Comparison of ENCODE assay signal across 8 cellular contexts in the genomic region with DNA sequence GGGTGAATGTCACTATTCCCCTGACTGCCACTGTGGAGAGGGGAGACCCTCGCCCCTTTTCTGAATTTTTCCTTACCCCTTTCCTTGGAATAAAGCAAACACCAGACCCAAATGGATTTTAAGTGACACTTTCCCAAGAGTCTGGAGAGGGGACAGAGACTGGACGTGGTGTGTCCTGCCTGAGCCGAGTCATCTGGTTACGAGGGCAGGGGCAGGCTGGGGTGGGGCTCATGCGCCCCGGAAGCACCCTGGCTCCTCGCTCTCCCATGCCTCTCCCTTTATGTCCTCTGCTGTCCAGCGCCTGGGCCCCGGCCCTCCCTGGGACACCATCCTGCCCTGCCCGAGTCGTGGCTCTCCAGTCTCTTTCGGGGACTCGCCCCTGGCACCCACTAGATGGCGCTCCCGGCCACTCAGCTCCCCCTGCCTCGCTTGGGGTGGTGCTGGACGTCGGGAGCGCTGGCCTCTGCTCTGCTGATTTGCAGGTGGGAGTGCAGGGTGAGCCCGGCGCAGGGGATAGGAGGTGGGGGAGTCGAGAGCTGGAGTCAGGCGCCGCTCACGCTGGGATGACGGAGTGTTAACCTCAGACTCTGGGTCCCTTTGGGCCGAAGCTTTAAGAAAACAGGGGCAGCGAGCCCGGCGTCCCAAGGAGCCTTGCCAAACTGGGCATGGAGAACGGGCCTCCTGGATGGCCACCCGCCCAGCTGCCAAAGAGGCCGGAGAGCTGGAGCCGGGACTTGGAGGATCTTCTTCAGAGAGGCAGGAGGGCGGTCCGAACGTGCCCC.
DNase-seq lines count a peak whose midpoint lies in the region; ATAC-seq and TF ChIP-seq lines count a peak whose summit lies in the region.

No MANE protein-coding gene starts in this region.

- H3K36me3 Mint-ChIP-seq in T-helper 2 cell treated with Interferon-gamma antibody and Interleukin-4, amounts not matched to agents 5 μg/mL and 100 μg/mL, for 36 hours (ENCODE audit: low read depth): no peaks in the 10 kb centered on the region

- peaks cover 27% of the 10 kb centered on the region for H3K27me3 Mint-ChIP-seq in T-helper 2 cell treated with Interferon-gamma antibody and Interleukin-4, amounts not matched to agents 5 μg/mL and 100 μg/mL, for 36 hours (ENCODE audit: low read depth)

- DNase-seq in NCI-H1436 (lab: John Stamatoyannopoulos, UW) (peak; percentile 43), anterior cingulate cortex (lab: John Stamatoyannopoulos, UW) (peak in 55 of 58 donors; percentile 9 to 85 (median 64)), hepatic stellate cell (ENCODE audit: low spot score) (peak; percentile 90), putamen (ENCODE audit: low spot score) (peak; percentile 53), ureter (ENCODE audit: low spot score) (peak; percentile 86)
- peak; percentile 65 for DNase-seq in T-helper 2 cell treated with Interferon-gamma antibody and Interleukin-4, amounts not matched to agents 5 μg/mL and 100 μg/mL, for 36 hours (ENCODE audit: low spot score)

- H3K4me1 Mint-ChIP-seq in T-helper 2 cell treated with Interferon-gamma antibody and Interleukin-4, amounts not matched to agents 5 μg/mL and 100 μg/mL, for 36 hours (ENCODE audit: low read depth): peaks cover 14% of the 10 kb centered on the region

- no peaks in the 10 kb centered on the region for H3K9me3 Mint-ChIP-seq in T-helper 2 cell treated with Interferon-gamma antibody and Interleukin-4, amounts not matched to agents 5 μg/mL and 100 μg/mL, for 36 hours

- no peak overlapping the region for H3K27ac ChIP-seq in 22Rv1

- ATAC-seq in GM18511 (IDR thresholded peaks at IDR 0.05; ENCODE audit: unreplicated experiment): peak; percentile 73

- no peak overlapping the region for H3K27ac Mint-ChIP-seq in T-helper 2 cell treated with Interferon-gamma antibody and Interleukin-4, amounts not matched to agents 5 μg/mL and 100 μg/mL, for 36 hours

- peak; percentile 84 for TF ChIP-seq CTCF in 22Rv1 (IDR thresholded peaks at IDR 0.05)

- H3K4me3 Mint-ChIP-seq in T-helper 2 cell treated with Interferon-gamma antibody and Interleukin-4, amounts not matched to agents 5 μg/mL and 100 μg/mL, for 36 hours: peak overlapping the region; percentile 78
